Comparison of ENCODE assay signal across 8 cellular contexts in genomic region chr11:46237248-46238077, GRCh38. TPM values are rescaled to one million over a fixed set of nuclear protein-coding genes. Genes with fewer than 3 reads are reported as not detected.
DNase-seq lines count a peak whose midpoint lies in the region; ATAC-seq and TF ChIP-seq lines count a peak whose summit lies in the region.

No MANE protein-coding gene starts in this region.

- peaks cover 10% of the 10 kb centered on the region for H3K27me3 Mint-ChIP-seq in activated naive CD8-positive, alpha-beta T cell
- peaks cover 52% of the 10 kb centered on the region for H3K27me3 Mint-ChIP-seq in progenitor cell of endocrine pancreas

- intact Hi-C loops in heart left ventricle (cut with DNase I) = loop anchor here (2.0 to 10.0 kb wide), 9 partner anchors 70 to 297 kb away; partner anchors contain the start of gene PHF21A (in 5 of the 10)

- H3K9me3 ChIP-seq in heart left ventricle = peaks cover 0 to 11% (median 0%) of the 10 kb centered on the region in 12 donors

- peak overlapping the region; percentile 93 for H3K27ac Mint-ChIP-seq in activated naive CD8-positive, alpha-beta T cell
- H3K27ac Mint-ChIP-seq in progenitor cell of endocrine pancreas = peak overlapping the region; percentile 91

- ATAC-seq in HG02870 (IDR thresholded peaks at IDR 0.05; ENCODE audit: unreplicated experiment) = peak; percentile 49
- peak; percentile 68 for ATAC-seq in SK-N-SH treated with all-trans-retinoic acid at 6 μM for 48 hours
- peak in 3 of 4 donors; percentile 58 to 65 (median 64) for ATAC-seq in heart left ventricle
- no peak for ATAC-seq in GM21381 (IDR thresholded peaks at IDR 0.05; ENCODE audit: unreplicated experiment)
- no peak for ATAC-seq in GM18868 (IDR thresholded peaks at IDR 0.05; ENCODE audit: unreplicated experiment)

- no peaks in the 10 kb centered on the region for H3K27me3 ChIP-seq in heart left ventricle

- WGBS in heart left ventricle, 4 donors = 8 to 16% (median 12%) methylated on average over 39 to 59 of the region's 59 CpGs

- no peak for TF ChIP-seq POLR2A in heart left ventricle (IDR thresholded peaks at IDR 0.05)

- peaks cover 24% of the 10 kb centered on the region for H3K4me1 Mint-ChIP-seq in activated naive CD8-positive, alpha-beta T cell (ENCODE audit: low read depth)
- peaks cover 27% of the 10 kb centered on the region for H3K4me1 Mint-ChIP-seq in progenitor cell of endocrine pancreas (ENCODE audit: low read depth)

- H3K4me3 ChIP-seq in heart left ventricle = peak overlapping the region; percentile 32 to 67 (median 58)

- peaks cover 3 to 34% (median 20%) of the 10 kb centered on the region in 12 donors for H3K4me1 ChIP-seq in heart left ventricle

- DNase-seq in A172 (ENCODE audit: low spot score) = peak; percentile 98
- DNase-seq in heart left ventricle = peak; percentile 62 to 86 (median 74)
- no peak for DNase-seq in progenitor cell of endocrine pancreas (ENCODE audit: low spot score, unreplicated experiment)

- H3K36me3 Mint-ChIP-seq in activated naive CD8-positive, alpha-beta T cell = no peaks in the 10 kb centered on the region
- H3K36me3 Mint-ChIP-seq in progenitor cell of endocrine pancreas (ENCODE audit: insufficient read depth) = no peaks in the 10 kb centered on the region

- no peaks in the 10 kb centered on the region for H3K9me3 Mint-ChIP-seq in activated naive CD8-positive, alpha-beta T cell (ENCODE audit: low read depth)
- no peaks in the 10 kb centered on the region for H3K9me3 Mint-ChIP-seq in progenitor cell of endocrine pancreas (ENCODE audit: low read depth)

- H3K27ac ChIP-seq in heart left ventricle = peak overlapping the region; percentile 84 to 96 (median 92)

- peak overlapping the region; percentile 88 for H3K4me3 Mint-ChIP-seq in activated naive CD8-positive, alpha-beta T cell
- H3K4me3 Mint-ChIP-seq in progenitor cell of endocrine pancreas (ENCODE audit: low read depth) = peak overlapping the region; percentile 76

- TF ChIP-seq CTCF in heart left ventricle (IDR thresholded peaks at IDR 0.05) (no peak), progenitor cell of endocrine pancreas (IDR thresholded peaks at IDR 0.05; ENCODE audit: unreplicated experiment) (no peak)

- H3K36me3 ChIP-seq in heart left ventricle = no peaks in the 10 kb centered on the region

TF ChIP-seq in SK-N-SH treated with all-trans-retinoic acid at 6 μM for 48 hours, 23 proteins besides CTCF, POLR2A, EP300 and RAD21:
- TF ChIP-seq ISL1 (CRISPR knock-in tag; IDR thresholded peaks at IDR 0.05) (no peak), ZNF70 (CRISPR knock-in tag; IDR thresholded peaks at IDR 0.05) (no peak), BACH2 (CRISPR knock-in tag; IDR thresholded peaks at IDR 0.05; ENCODE audit: borderline replicate concordance) (no peak), ZNF565 (CRISPR knock-in tag; conservative IDR thresholded peaks at IDR 0.05; ENCODE audit: low read depth) (no peak), ARNTL (CRISPR knock-in tag; IDR thresholded peaks at IDR 0.05; ENCODE audit: borderline replicate concordance, low read depth) (no peak), OSR1 (CRISPR knock-in tag; IDR thresholded peaks at IDR 0.05) (no peak)

RNA-seq across cellular contexts. Expression of gene CREB3L1, which starts 40.0 kb away (rescaled TPM):
- 7.5 and 15.4 TPM in 2 replicates for total RNA-seq in A172 (2014; rRNA removed; shearing (Covaris generic))
- total RNA-seq in heart left ventricle (10 to 100 TPM; 15.5 to 31.9 (median 23.3) TPM), progenitor cell of endocrine pancreas (9.5 and 9.6 TPM in 2 replicates)
- 10 to 100 TPM in 1 of 2 donors, 1 to 10 TPM in 1; 7.4 to 30.9 TPM for polyA plus RNA-seq in heart left ventricle

Comparison
In these comparisons a context has a peak if more than half of its experiments do, and no peak if none do; other contexts are left out.
1. ATAC-seq: peak in HG02870 (single experiment), SK-N-SH treated with all-trans-retinoic acid at 6 μM for 48 hours (single experiment) and heart left ventricle (3 of 4); none in GM21381 (single experiment) and GM18868 (single experiment).